Comparison of ENCODE assay signal across 1 cellular context in genomic region chr3:46412786-46413298, GRCh38.
TF ChIP-seq lines count a peak whose summit lies in the region.

No MANE protein-coding gene starts in this region.

TF ChIP-seq in HepG2, 621 proteins besides CTCF, POLR2A, EP300 and RAD21:
- TF ChIP-seq SIX1 (CRISPR knock-in tag; IDR thresholded peaks at IDR 0.05; ENCODE audit: borderline replicate concordance) (no peak), KDM5A (IDR thresholded peaks at IDR 0.05; ENCODE audit: borderline replicate concordance, low read length) (no peak), PAX8 (CRISPR knock-in tag; IDR thresholded peaks at IDR 0.05; ENCODE audit: borderline replicate concordance) (no peak), CENPX (CRISPR knock-in tag; IDR thresholded peaks at IDR 0.05) (no peak), NR2F6 (IDR thresholded peaks at IDR 0.05) (no peak), NR2F6 (CRISPR knock-in tag; IDR thresholded peaks at IDR 0.05) (no peak), KDM2A (CRISPR knock-in tag; IDR thresholded peaks at IDR 0.05; ENCODE audit: borderline replicate concordance, low read depth) (no peak), KLF13 (CRISPR knock-in tag; IDR thresholded peaks at IDR 0.05) (no peak), RAD51 (IDR thresholded peaks at IDR 0.05; ENCODE audit: borderline replicate concordance) (no peak), KAT7 (CRISPR knock-in tag; IDR thresholded peaks at IDR 0.05; ENCODE audit: borderline replicate concordance) (no peak), RARA (CRISPR knock-in tag; IDR thresholded peaks at IDR 0.05) (no peak), ZBTB39 (CRISPR knock-in tag; IDR thresholded peaks at IDR 0.05) (no peak), ELF3 (CRISPR knock-in tag; IDR thresholded peaks at IDR 0.05) (no peak), ZSCAN21 (CRISPR knock-in tag; IDR thresholded peaks at IDR 0.05; ENCODE audit: borderline replicate concordance) (no peak), CBX1 (IDR thresholded peaks at IDR 0.05; ENCODE audit: low read depth) (no peak), SMARCE1 (IDR thresholded peaks at IDR 0.05; ENCODE audit: borderline replicate concordance) (no peak), U2AF1 (optimal IDR thresholded peaks at IDR 0.05; ENCODE audit: low read depth, low read length) (no peak), SOX13 (IDR thresholded peaks at IDR 0.05) (no peak), SOX13 (CRISPR knock-in tag; conservative IDR thresholded peaks at IDR 0.05 in 1 of 2, IDR thresholded peaks at IDR 0.05 in 1 of 2) (no peak), RBAK (CRISPR knock-in tag; IDR thresholded peaks at IDR 0.05) (no peak), KAT2B (IDR thresholded peaks at IDR 0.05; ENCODE audit: borderline replicate concordance, low read depth, low read length) (no peak)
- TF ChIP-seq, protein P1, sequence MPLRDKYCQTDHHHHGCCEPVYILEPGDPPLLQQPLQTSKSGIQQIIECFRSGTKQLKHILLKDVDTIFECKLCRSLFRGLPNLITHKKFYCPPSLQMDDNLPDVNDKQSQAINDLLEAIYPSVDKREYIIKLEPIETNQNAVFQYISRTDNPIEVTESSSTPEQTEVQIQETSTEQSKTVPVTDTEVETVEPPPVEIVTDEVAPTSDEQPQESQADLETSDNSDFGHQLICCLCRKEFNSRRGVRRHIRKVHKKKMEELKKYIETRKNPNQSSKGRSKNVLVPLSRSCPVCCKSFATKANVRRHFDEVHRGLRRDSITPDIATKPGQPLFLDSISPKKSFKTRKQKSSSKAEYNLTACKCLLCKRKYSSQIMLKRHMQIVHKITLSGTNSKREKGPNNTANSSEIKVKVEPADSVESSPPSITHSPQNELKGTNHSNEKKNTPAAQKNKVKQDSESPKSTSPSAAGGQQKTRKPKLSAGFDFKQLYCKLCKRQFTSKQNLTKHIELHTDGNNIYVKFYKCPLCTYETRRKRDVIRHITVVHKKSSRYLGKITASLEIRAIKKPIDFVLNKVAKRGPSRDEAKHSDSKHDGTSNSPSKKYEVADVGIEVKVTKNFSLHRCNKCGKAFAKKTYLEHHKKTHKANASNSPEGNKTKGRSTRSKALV (CRISPR knock-in tag; IDR thresholded peaks at IDR 0.05) = no peak
